Comparison of ENCODE assay signal across 9 cellular contexts in genomic region chr12:57216014-57216891, GRCh38. TPM values are rescaled to one million over a fixed set of nuclear protein-coding genes. Genes with fewer than 3 reads are reported as not detected.
A peak's percentile ranks its signal among the peaks of the same experiment; 100 is the strongest.
DNase-seq lines count a peak whose midpoint lies in the region; ATAC-seq and TF ChIP-seq lines count a peak whose summit lies in the region.
"Had no signal": no experiment of that assay in that cellular context is flagged by ENCODE, and none has a peak within 500 bp of the region (broad histone marks: within the 10 kb centered on the region; RNA-seq: fewer than 3 reads in every experiment).

Gene NXPH4 (plus strand): TSS chr12:57216794. CDS start chr12:57216970, 176 bp downstream.

- H3K36me3 ChIP-seq in heart left ventricle = peaks cover 0 to 16% (median 10%) of the 10 kb centered on the region in 9 donors

- H3K27ac ChIP-seq in heart left ventricle (no peak within 1 kb of the TSS), skin epidermis (peak within 1 kb of the TSS in 4 of 21 experiments; percentile 21 to 76 (median 46))

- H3K4me1 Mint-ChIP-seq in activated T-helper 1 cell treated with anti-CD3 and anti-CD28 coated beads, Interleukin-12 subunit alpha, Interleukin-12 subunit beta, Interleukin-2, Interleukin-4 antibody, amounts not matched to agents 30 ng/mL and 10 ng/mL and 1 ng/mL, durations not matched to agents 14 hours and 24 hours and 36 hours (ENCODE audit: low read depth) = peaks cover 37% of the 10 kb centered on the region

- intact Hi-C loops in activated T-helper 1 cell treated with anti-CD3 and anti-CD28 coated beads, Interleukin-12 subunit alpha, Interleukin-12 subunit beta, Interleukin-2, Interleukin-4 antibody, amounts not matched to agents 30 ng/mL and 10 ng/mL and 1 ng/mL, durations not matched to agents 14 hours and 24 hours and 36 hours (cut with micrococcal nuclease) = no loop called here
- intact Hi-C loops in heart left ventricle (cut with DNase I) = loop anchor here in 1 of 10 donors (5.0 kb wide), 1 partner anchor 241 kb away; the partner anchor contains the start of genes GLI1 and INHBE

- peak within 1 kb of the TSS; percentile 36 to 66 (median 56) for H3K4me3 ChIP-seq in heart left ventricle
- H3K4me3 ChIP-seq in skin epidermis = peak within 1 kb of the TSS; percentile 28 to 52 (median 33)

- TF ChIP-seq POLR2A in heart left ventricle (IDR thresholded peaks at IDR 0.05) = no peak

- H3K4me3 Mint-ChIP-seq in activated T-helper 1 cell treated with anti-CD3 and anti-CD28 coated beads, Interleukin-12 subunit alpha, Interleukin-12 subunit beta, Interleukin-2, Interleukin-4 antibody, amounts not matched to agents 30 ng/mL and 10 ng/mL and 1 ng/mL, durations not matched to agents 14 hours and 24 hours and 36 hours = peak within 1 kb of the TSS; percentile 83

- no peaks in the 10 kb centered on the region for H3K9me3 ChIP-seq in heart left ventricle

- DNase-seq in NCI-H146 (lab: John Stamatoyannopoulos, UW) (peak; percentile 63), NCI-H146 treated with DMSO at 0.1 percent for 48 hours (lab: John Stamatoyannopoulos, UW; ENCODE audit: unreplicated experiment) (no peak), NCI-H2196 treated with DMSO at 0.1 percent for 48 hours (lab: John Stamatoyannopoulos, UW; ENCODE audit: unreplicated experiment) (peak; percentile 35), heart left ventricle (peak in 3 of 5 donors; percentile 49 to 72 (median 64)), medulla oblongata (ENCODE audit: extremely low spot score) (no peak)
- DNase-seq in activated T-helper 1 cell treated with anti-CD3 and anti-CD28 coated beads, Interleukin-12 subunit alpha, Interleukin-12 subunit beta, Interleukin-2, Interleukin-4 antibody, amounts not matched to agents 30 ng/mL and 10 ng/mL and 1 ng/mL, durations not matched to agents 14 hours and 24 hours and 36 hours (ENCODE audit: low spot score) = peak; percentile 47
- DNase-seq: DND-41 had no signal

- H3K27ac Mint-ChIP-seq in activated T-helper 1 cell treated with anti-CD3 and anti-CD28 coated beads, Interleukin-12 subunit alpha, Interleukin-12 subunit beta, Interleukin-2, Interleukin-4 antibody, amounts not matched to agents 30 ng/mL and 10 ng/mL and 1 ng/mL, durations not matched to agents 14 hours and 24 hours and 36 hours = peak within 1 kb of the TSS; percentile 10

- peaks cover 9 to 64% (median 45%) of the 10 kb centered on the region in 9 donors for H3K27me3 ChIP-seq in heart left ventricle

- peaks cover 8 to 45% (median 33%) of the 10 kb centered on the region in 12 donors for H3K4me1 ChIP-seq in heart left ventricle

- no peaks in the 10 kb centered on the region for H3K9me3 Mint-ChIP-seq in activated T-helper 1 cell treated with anti-CD3 and anti-CD28 coated beads, Interleukin-12 subunit alpha, Interleukin-12 subunit beta, Interleukin-2, Interleukin-4 antibody, amounts not matched to agents 30 ng/mL and 10 ng/mL and 1 ng/mL, durations not matched to agents 14 hours and 24 hours and 36 hours

- peak in 1 of 12 donors; percentile 12 for TF ChIP-seq CTCF in heart left ventricle (IDR thresholded peaks at IDR 0.05)

- peaks cover 5% of the 10 kb centered on the region for H3K36me3 Mint-ChIP-seq in activated T-helper 1 cell treated with anti-CD3 and anti-CD28 coated beads, Interleukin-12 subunit alpha, Interleukin-12 subunit beta, Interleukin-2, Interleukin-4 antibody, amounts not matched to agents 30 ng/mL and 10 ng/mL and 1 ng/mL, durations not matched to agents 14 hours and 24 hours and 36 hours (ENCODE audit: low read depth)

- WGBS in heart left ventricle, 4 donors = 1 to 9% (median 3%) methylated on average over 13 to 99 of the region's 99 CpGs

- peaks cover 66% of the 10 kb centered on the region for H3K27me3 Mint-ChIP-seq in activated T-helper 1 cell treated with anti-CD3 and anti-CD28 coated beads, Interleukin-12 subunit alpha, Interleukin-12 subunit beta, Interleukin-2, Interleukin-4 antibody, amounts not matched to agents 30 ng/mL and 10 ng/mL and 1 ng/mL, durations not matched to agents 14 hours and 24 hours and 36 hours (ENCODE audit: insufficient read depth)

- ATAC-seq in heart left ventricle (peak in 2 of 4 donors; percentile 1 to 4), GM19035 (IDR thresholded peaks at IDR 0.05; ENCODE audit: unreplicated experiment) (no peak)

RNA-seq across cellular contexts. Expression of gene NXPH4, which starts in this region (rescaled TPM):
- 0.36 and 0.49 TPM in 2 replicates for total RNA-seq in activated T-helper 1 cell treated with anti-CD3 and anti-CD28 coated beads, Interleukin-12 subunit alpha, Interleukin-12 subunit beta, Interleukin-2, Interleukin-4 antibody, amounts not matched to agents 30 ng/mL and 10 ng/mL and 1 ng/mL, durations not matched to agents 14 hours and 24 hours and 36 hours
- total RNA-seq in heart left ventricle = 1 to 10 TPM; 1.9 to 8.0 (median 3.2) TPM
- 1 to 10 TPM; 1.3 to 2.3 TPM for polyA plus RNA-seq in heart left ventricle

Comparison
In these comparisons a context has a peak if more than half of its experiments do, and no peak if none do; other contexts are left out.
1. DNase-seq: peak in NCI-H146 (single experiment), NCI-H2196 treated with DMSO at 0.1 percent for 48 hours (single experiment) and heart left ventricle (3 of 5); none in NCI-H146 treated with DMSO at 0.1 percent for 48 hours (single experiment) and medulla oblongata (single experiment).
2. Peak in DNase-seq in activated T-helper 1 cell treated with anti-CD3 and anti-CD28 coated beads, Interleukin-12 subunit alpha, Interleukin-12 subunit beta, Interleukin-2, Interleukin-4 antibody, amounts not matched to agents 30 ng/mL and 10 ng/mL and 1 ng/mL, durations not matched to agents 14 hours and 24 hours and 36 hours; RNA of the gene not detected or under 1 TPM.